22 cellular contexts compared by ENCODE assay signal in the genomic region with DNA sequence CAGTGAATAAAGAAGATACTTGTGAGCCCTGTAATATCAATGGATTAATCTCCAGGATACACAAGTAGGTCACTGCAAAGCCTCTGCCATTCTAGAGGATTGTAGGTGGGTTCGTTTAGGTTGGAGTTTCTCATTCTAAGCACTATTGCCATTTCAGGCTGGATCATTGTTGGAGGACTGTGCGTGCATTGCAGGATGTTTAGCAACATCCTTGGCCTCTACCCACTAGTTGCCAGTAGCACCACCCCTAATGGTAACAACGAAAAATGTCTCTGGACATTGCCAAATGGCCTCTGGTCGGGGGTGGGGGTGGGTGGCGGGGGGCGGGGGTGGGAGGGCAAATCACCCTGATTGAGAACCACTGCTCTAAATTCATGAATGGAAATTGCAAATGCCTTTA.
"Had no signal": no experiment of that assay in that cellular context is flagged by ENCODE, and none has a peak within 500 bp of the region (broad histone marks: within the 10 kb centered on the region; RNA-seq: fewer than 3 reads in every experiment).

No MANE protein-coding gene starts in this region.

- H3K36me3 ChIP-seq: breast epithelium, colonic mucosa had no signal

- ATAC-seq: activated CD8-positive, alpha-beta memory T cell treated with anti-CD3 and anti-CD28 coated beads, Interleukin-2, amount 10 ng/mL, durations not matched to agents 7 days and 5 days; WTC11 had no signal

- DNase-seq: activated CD4-positive, alpha-beta T cell treated with anti-CD3 and anti-CD28 coated beads for 48 hours; activated CD4-positive, alpha-beta T cell treated with anti-CD3 and anti-CD28 coated beads, Interleukin-2, amount 50 U/mL, for 48 hours; activated CD4-positive, CD25-positive, alpha-beta regulatory T cell treated with anti-CD3 and anti-CD28 coated beads, Interleukin-2, amount 50 U/mL, for 72 hours; activated CD8-positive, alpha-beta memory T cell treated with anti-CD3 and anti-CD28 coated beads, Interleukin-2, amount 10 ng/mL, durations not matched to agents 7 days and 5 days; activated effector memory CD4-positive, alpha-beta T cell treated with Interleukin-2 at 50 U/mL for 16 hours; activated naive CD4-positive, alpha-beta T cell; activated T-cell treated with anti-CD3 and anti-CD28 coated beads, Interleukin-2, amount 50 U/mL, for 24 hours; aorta; caudate nucleus; colonic mucosa; dermis blood vessel endothelial cell; KG1; NCI-H1092; NCI-H1417; NCI-H1930; NCI-H2171; NCI-H2227 treated with DMSO at 0.1 percent for 48 hours; NCI-H526; SHP77; SW 1271 had no signal

- H3K4me1 ChIP-seq: breast epithelium, colonic mucosa had no signal

- H3K27me3 ChIP-seq: breast epithelium, colonic mucosa had no signal

- H3K27ac ChIP-seq: breast epithelium, colonic mucosa had no signal

- H3K4me3 ChIP-seq: breast epithelium, colonic mucosa had no signal

- H3K9me3 ChIP-seq: breast epithelium, colonic mucosa had no signal
